Comparison of ENCODE assay signal across 16 cellular contexts in the genomic region with DNA sequence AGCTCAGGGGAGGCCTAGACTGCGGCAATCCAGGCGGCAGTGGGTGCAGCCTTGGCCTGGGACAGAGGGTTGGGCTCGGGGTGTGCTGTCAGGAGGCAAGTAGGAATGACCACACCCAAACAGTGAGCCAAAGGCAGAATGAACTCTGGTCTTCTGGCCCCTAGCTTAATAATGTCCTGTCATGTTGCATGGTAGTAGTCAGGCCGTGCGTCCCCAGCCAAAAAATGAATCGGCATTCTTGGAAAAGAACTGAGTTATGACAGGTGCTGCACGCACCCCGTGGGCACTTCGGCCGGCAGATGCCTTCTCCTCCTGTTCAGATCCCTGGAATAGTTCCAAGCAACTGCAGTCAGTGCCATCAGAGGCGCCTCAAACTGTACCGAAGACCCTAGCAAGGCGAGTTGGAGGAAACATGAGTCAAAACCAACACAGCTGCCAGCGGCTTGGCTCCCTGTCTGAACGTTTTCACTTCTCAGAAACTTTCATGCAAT. TPM values are rescaled to one million over a fixed set of nuclear protein-coding genes. Genes with fewer than 3 reads are reported as not detected.
A peak's percentile ranks its signal among the peaks of the same experiment; 100 is the strongest.
DNase-seq lines count a peak whose midpoint lies in the region; TF ChIP-seq lines count a peak whose summit lies in the region.
"Had no signal": no experiment of that assay in that cellular context is flagged by ENCODE, and none has a peak within 500 bp of the region (broad histone marks: within the 10 kb centered on the region; RNA-seq: fewer than 3 reads in every experiment).

No MANE protein-coding gene starts in this region.

- no peak for TF ChIP-seq POLR2A in transverse colon (IDR thresholded peaks at IDR 0.05)

- no peaks in the 10 kb centered on the region for H3K9me3 ChIP-seq in transverse colon
- H3K9me3 ChIP-seq: A549 had no signal

- 47 to 70% methylated on average over 4 to 15 of the region's 15 CpGs for WGBS in transverse colon (ENCODE audit: low coverage in 1 of 2), 2 donors

- no peaks in the 10 kb centered on the region for H3K27me3 ChIP-seq in transverse colon

- DNase-seq in NCI-H748 (lab: John Stamatoyannopoulos, UW; ENCODE audit: unreplicated experiment) (peak; percentile 57), NCI-H748 treated with DMSO at 0.1 percent for 48 hours (lab: John Stamatoyannopoulos, UW) (no peak), NCI-H774 (lab: John Stamatoyannopoulos, UW) (peak; percentile 57), dermis blood vessel endothelial cell (peak; percentile 44), transverse colon (peak; percentile 73), iPS-NIHi7 (ENCODE audit: extremely low spot score) (no peak), kidney tubule cell (ENCODE audit: low spot score) (no peak), GM20000 (ENCODE audit: low spot score) (no peak)
- DNase-seq: activated CD4-positive, alpha-beta T cell treated with anti-CD3 and anti-CD28 coated beads, Interleukin-2, amount 50 U/mL, for 1 hour; activated T-cell treated with anti-CD3 and anti-CD28 coated beads, Interleukin-2, amount 50 U/mL, for 72 hours; CD8-positive, alpha-beta memory T cell; H7; Karpas-422; NCI-H510A; T-helper 9 cell had no signal

- H3K4me1 ChIP-seq in transverse colon: peaks cover 10 to 55% (median 40%) of the 10 kb centered on the region in 4 donors
- H3K4me1 ChIP-seq: A549 had no signal

- in situ Hi-C loops in transverse colon (cut with MboI; ENCODE audit: low pct_ligation_motif_present in 1 of 4, low pct_unique_long_range_greater_than_20kb in 1 of 4, low sequenced_read_pairs in 3 of 4): no loop called here

- H3K4me3 ChIP-seq in transverse colon: no peak overlapping the region
- H3K4me3 ChIP-seq: A549 had no signal

- peak overlapping the region; percentile 66 to 84 (median 76) for H3K27ac ChIP-seq in transverse colon
- H3K27ac ChIP-seq: A549 had no signal

- TF ChIP-seq CTCF in transverse colon (IDR thresholded peaks at IDR 0.05): no peak
- no peak for TF ChIP-seq CTCF in GM20000 (IDR thresholded peaks at IDR 0.05; ENCODE audit: extremely low read depth, missing control alignments)

- TF ChIP-seq EP300 in transverse colon (IDR thresholded peaks at IDR 0.05; ENCODE audit: low read depth): no peak

- no peaks in the 10 kb centered on the region for H3K36me3 ChIP-seq in transverse colon

- intact Hi-C loops in transverse colon (cut with DNase I; ENCODE audit: low total_unique reads): no loop called here

RNA-seq across cellular contexts. Expression of a gene that starts 55.9 kb away (rescaled TPM):
- 6.1 and 12.3 TPM in 2 replicates for total RNA-seq in dermis blood vessel endothelial cell
- 10 to 100 TPM; 17.6 to 32.9 (median 22.6) TPM for total RNA-seq in transverse colon

RNA-seq across cellular contexts. Expression of a gene that starts 56.9 kb away (rescaled TPM):
- total RNA-seq in dermis blood vessel endothelial cell: 20.3 and 31.5 TPM in 2 replicates
- total RNA-seq in transverse colon: 10 to 100 TPM in 3 of 4 donors, 1 to 10 TPM in 1; 9.0 to 30.6 (median 28.8) TPM

Comparison
In these comparisons a context has a peak if more than half of its experiments do, and no peak if none do; other contexts are left out.
1. DNase-seq: peak in NCI-H748 (single experiment), NCI-H774 (single experiment), dermis blood vessel endothelial cell (single experiment) and transverse colon (single experiment); none in NCI-H748 treated with DMSO at 0.1 percent for 48 hours (single experiment), iPS-NIHi7 (single experiment), kidney tubule cell (single experiment) and GM20000 (single experiment).